1 cellular context compared by ENCODE assay signal in genomic region chr14:77598366-77599050, GRCh38.
TF ChIP-seq lines count a peak whose summit lies in the region.

No MANE protein-coding gene starts in this region.

TF ChIP-seq in GM12878, 131 proteins besides CTCF, POLR2A, EP300 and RAD21:
- TF ChIP-seq ZBTB40 (IDR thresholded peaks at IDR 0.05; ENCODE audit: borderline replicate concordance) = no peak
- no peak for TF ChIP-seq IKZF2 (IDR thresholded peaks at IDR 0.05)
- TF ChIP-seq HDGF (IDR thresholded peaks at IDR 0.05) = peak; percentile 86; the same call in 1 of the 2 replicates
- peak; percentile 79; the same call in 1 of the 2 replicates for TF ChIP-seq ZNF384 (IDR thresholded peaks at IDR 0.05; ENCODE audit: borderline replicate concordance, low read depth, low read length)
- TF ChIP-seq HSF1 (IDR thresholded peaks at IDR 0.05; ENCODE audit: low read depth, low read length) = no peak
- TF ChIP-seq NFIC (IDR thresholded peaks at IDR 0.05; ENCODE audit: low read depth, low read length) = peak; percentile 15; the same call in 1 of the 2 replicates
- TF ChIP-seq ELK1 (IDR thresholded peaks at IDR 0.05; ENCODE audit: low read depth, low read length) = no peak
- no peak for TF ChIP-seq ETV6 (conservative IDR thresholded peaks at IDR 0.05 in 1 of 2, IDR thresholded peaks at IDR 0.05 in 1 of 2; ENCODE audit: borderline replicate concordance in 1 of 2, low read depth in 1 of 2)
- no peak for TF ChIP-seq TAF1 (IDR thresholded peaks at IDR 0.05; ENCODE audit: borderline replicate concordance, low read depth, low read length)
- no peak for TF ChIP-seq FOS (IDR thresholded peaks at IDR 0.05; ENCODE audit: borderline replicate concordance, extremely low read depth, insufficient read length)
- TF ChIP-seq STAT3 (IDR thresholded peaks at IDR 0.05; ENCODE audit: low read depth, low read length) = no peak
- no peak for TF ChIP-seq ZNF274 (IDR thresholded peaks at IDR 0.05; ENCODE audit: insufficient read depth, insufficient read length)
- TF ChIP-seq NR2C1 (IDR thresholded peaks at IDR 0.05) = no peak
- no peak for TF ChIP-seq POLR2AphosphoS5 (IDR thresholded peaks at IDR 0.05; ENCODE audit: low read length)
- no peak for TF ChIP-seq CREB1 (IDR thresholded peaks at IDR 0.05; ENCODE audit: low read depth)
- TF ChIP-seq SPI1 (IDR thresholded peaks at IDR 0.05; ENCODE audit: borderline replicate concordance, insufficient read depth, low read depth, low read length) = no peak
- TF ChIP-seq HCFC1 (IDR thresholded peaks at IDR 0.05; ENCODE audit: low read length) = no peak
- no peak for TF ChIP-seq BMI1 (IDR thresholded peaks at IDR 0.05; ENCODE audit: borderline replicate concordance)
- TF ChIP-seq CREM (IDR thresholded peaks at IDR 0.05; ENCODE audit: low read depth) = no peak
- TF ChIP-seq SUPT20H (IDR thresholded peaks at IDR 0.05; ENCODE audit: borderline replicate concordance, control insufficient read depth, low read depth, low read length) = no peak
- TF ChIP-seq NBN (IDR thresholded peaks at IDR 0.05) = peak; percentile 52; the same call in 1 of the 2 replicates
TF ChIP-seq in GM12878: peak in this region for 4.
